In genomic region chr14:91904956-91905645, GRCh38 we compare ENCODE assay signal across 17 cellular contexts.
"Had no signal": no experiment of that assay in that cellular context is flagged by ENCODE, and none has a peak within 500 bp of the region (broad histone marks: within the 10 kb centered on the region; RNA-seq: fewer than 3 reads in every experiment).

No MANE protein-coding gene starts in this region.

- H3K27ac ChIP-seq: esophagus squamous epithelium, suprapubic skin, upper lobe of right lung had no signal

- DNase-seq: effector memory CD4-positive, alpha-beta T cell; esophagus squamous epithelium; foreskin fibroblast; glutamatergic neuron; kidney; left cardiac atrium; mammary epithelial cell; naive thymus-derived CD4-positive, alpha-beta T cell; right cardiac atrium; stimulated activated CD4-positive, alpha-beta T cell treated with anti-CD3 and anti-CD28 coated beads, Interleukin-4, amount 100 ng/mL, for 1 hour; stimulated activated CD8-positive, alpha-beta memory T cell treated with anti-CD3 and anti-CD28 coated beads, Interleukin-4, amount 100 ng/mL, for 48 hours; stimulated activated naive CD8-positive, alpha-beta T cell treated with anti-CD3 and anti-CD28 coated beads, Interleukin-15, Interleukin-2, amounts not matched to agents 100 U/mL and 50 U/mL, for 24 hours; upper lobe of right lung had no signal

- H3K4me3 ChIP-seq: esophagus squamous epithelium, gastroesophageal sphincter, suprapubic skin, tibial nerve, upper lobe of right lung had no signal

- H3K36me3 ChIP-seq: esophagus squamous epithelium, gastroesophageal sphincter, suprapubic skin, upper lobe of right lung had no signal

- ATAC-seq: gastroesophageal sphincter; left cardiac atrium; naive thymus-derived CD4-positive, alpha-beta T cell; right cardiac atrium; stimulated activated effector memory CD8-positive, alpha-beta T cell treated with anti-CD3 and anti-CD28 coated beads, Interleukin-12 subunit alpha, Interleukin-12 subunit beta, amount 100 ng/mL, for 72 hours; stimulated activated naive CD8-positive, alpha-beta T cell treated with anti-CD3 and anti-CD28 coated beads, Interleukin-15, Interleukin-2, amounts not matched to agents 100 U/mL and 50 U/mL, for 24 hours; upper lobe of right lung had no signal

- H3K9me3 ChIP-seq: esophagus squamous epithelium, gastroesophageal sphincter, suprapubic skin, tibial nerve, upper lobe of right lung had no signal

- H3K27me3 ChIP-seq: gastroesophageal sphincter, suprapubic skin, tibial nerve, upper lobe of right lung had no signal
